In the genomic region with DNA sequence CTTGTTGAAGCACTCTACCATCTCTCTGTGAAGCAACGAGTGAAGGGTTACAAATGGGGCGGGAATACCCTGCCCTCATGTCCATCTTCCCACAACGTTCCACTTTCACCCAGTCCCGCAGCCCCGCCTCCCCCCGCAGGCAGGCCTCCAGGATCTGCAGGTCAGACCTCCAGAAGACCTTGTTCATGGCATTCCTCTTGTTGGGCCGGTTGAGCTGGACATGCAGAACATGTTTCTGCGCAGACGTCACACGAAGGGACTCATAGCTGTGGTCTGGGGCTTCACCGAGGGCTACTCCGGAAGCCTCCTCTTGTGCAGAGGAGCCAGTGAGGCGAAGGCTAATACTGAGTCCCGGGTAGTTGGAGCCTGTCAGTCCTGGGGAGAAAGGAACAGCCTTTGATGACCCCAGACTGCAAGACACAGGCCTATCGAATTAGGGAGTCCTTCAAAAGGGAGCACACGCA, we compare ENCODE assay signal across 1 cellular context.
TF ChIP-seq lines count a peak whose summit lies in the region.

No MANE protein-coding gene starts in this region.

TF ChIP-seq in HepG2, 621 proteins besides CTCF, POLR2A, EP300 and RAD21 (continues in another document):
- TF ChIP-seq, protein P1, sequence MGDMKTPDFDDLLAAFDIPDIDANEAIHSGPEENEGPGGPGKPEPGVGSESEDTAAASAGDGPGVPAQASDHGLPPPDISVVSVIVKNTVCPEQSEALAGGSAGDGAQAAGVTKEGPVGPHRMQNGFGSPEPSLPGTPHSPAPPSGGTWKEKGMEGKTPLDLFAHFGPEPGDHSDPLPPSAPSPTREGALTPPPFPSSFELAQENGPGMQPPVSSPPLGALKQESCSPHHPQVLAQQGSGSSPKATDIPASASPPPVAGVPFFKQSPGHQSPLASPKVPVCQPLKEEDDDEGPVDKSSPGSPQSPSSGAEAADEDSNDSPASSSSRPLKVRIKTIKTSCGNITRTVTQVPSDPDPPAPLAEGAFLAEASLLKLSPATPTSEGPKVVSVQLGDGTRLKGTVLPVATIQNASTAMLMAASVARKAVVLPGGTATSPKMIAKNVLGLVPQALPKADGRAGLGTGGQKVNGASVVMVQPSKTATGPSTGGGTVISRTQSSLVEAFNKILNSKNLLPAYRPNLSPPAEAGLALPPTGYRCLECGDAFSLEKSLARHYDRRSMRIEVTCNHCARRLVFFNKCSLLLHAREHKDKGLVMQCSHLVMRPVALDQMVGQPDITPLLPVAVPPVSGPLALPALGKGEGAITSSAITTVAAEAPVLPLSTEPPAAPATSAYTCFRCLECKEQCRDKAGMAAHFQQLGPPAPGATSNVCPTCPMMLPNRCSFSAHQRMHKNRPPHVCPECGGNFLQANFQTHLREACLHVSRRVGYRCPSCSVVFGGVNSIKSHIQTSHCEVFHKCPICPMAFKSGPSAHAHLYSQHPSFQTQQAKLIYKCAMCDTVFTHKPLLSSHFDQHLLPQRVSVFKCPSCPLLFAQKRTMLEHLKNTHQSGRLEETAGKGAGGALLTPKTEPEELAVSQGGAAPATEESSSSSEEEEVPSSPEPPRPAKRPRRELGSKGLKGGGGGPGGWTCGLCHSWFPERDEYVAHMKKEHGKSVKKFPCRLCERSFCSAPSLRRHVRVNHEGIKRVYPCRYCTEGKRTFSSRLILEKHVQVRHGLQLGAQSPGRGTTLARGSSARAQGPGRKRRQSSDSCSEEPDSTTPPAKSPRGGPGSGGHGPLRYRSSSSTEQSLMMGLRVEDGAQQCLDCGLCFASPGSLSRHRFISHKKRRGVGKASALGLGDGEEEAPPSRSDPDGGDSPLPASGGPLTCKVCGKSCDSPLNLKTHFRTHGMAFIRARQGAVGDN (CRISPR knock-in tag; IDR thresholded peaks at IDR 0.05) = no peak; the same call in 1 of the 2 replicates
- TF ChIP-seq PAX8 (CRISPR knock-in tag; IDR thresholded peaks at IDR 0.05; ENCODE audit: borderline replicate concordance) = peak; percentile 64; the same call in 1 of the 2 replicates
- TF ChIP-seq, protein P2, sequence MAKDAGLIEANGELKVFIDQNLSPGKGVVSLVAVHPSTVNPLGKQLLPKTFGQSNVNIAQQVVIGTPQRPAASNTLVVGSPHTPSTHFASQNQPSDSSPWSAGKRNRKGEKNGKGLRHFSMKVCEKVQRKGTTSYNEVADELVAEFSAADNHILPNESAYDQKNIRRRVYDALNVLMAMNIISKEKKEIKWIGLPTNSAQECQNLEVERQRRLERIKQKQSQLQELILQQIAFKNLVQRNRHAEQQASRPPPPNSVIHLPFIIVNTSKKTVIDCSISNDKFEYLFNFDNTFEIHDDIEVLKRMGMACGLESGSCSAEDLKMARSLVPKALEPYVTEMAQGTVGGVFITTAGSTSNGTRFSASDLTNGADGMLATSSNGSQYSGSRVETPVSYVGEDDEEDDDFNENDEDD (CRISPR knock-in tag; IDR thresholded peaks at IDR 0.05; ENCODE audit: borderline replicate concordance) = peak; percentile 54; the same call in 1 of the 2 replicates
- TF ChIP-seq SNRNP70 (IDR thresholded peaks at IDR 0.05; ENCODE audit: low read depth, low read length) = no peak
- TF ChIP-seq, protein P3, sequence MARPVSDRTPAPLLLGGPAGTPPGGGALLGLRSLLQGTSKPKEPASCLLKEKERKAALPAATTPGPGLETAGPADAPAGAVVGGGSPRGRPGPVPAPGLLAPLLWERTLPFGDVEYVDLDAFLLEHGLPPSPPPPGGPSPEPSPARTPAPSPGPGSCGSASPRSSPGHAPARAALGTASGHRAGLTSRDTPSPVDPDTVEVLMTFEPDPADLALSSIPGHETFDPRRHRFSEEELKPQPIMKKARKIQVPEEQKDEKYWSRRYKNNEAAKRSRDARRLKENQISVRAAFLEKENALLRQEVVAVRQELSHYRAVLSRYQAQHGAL (CRISPR knock-in tag; IDR thresholded peaks at IDR 0.05; ENCODE audit: not compliant biosample characterization) = no peak
- TF ChIP-seq RCOR2 (CRISPR knock-in tag; IDR thresholded peaks at IDR 0.05) = no peak
- TF ChIP-seq, protein P4, sequence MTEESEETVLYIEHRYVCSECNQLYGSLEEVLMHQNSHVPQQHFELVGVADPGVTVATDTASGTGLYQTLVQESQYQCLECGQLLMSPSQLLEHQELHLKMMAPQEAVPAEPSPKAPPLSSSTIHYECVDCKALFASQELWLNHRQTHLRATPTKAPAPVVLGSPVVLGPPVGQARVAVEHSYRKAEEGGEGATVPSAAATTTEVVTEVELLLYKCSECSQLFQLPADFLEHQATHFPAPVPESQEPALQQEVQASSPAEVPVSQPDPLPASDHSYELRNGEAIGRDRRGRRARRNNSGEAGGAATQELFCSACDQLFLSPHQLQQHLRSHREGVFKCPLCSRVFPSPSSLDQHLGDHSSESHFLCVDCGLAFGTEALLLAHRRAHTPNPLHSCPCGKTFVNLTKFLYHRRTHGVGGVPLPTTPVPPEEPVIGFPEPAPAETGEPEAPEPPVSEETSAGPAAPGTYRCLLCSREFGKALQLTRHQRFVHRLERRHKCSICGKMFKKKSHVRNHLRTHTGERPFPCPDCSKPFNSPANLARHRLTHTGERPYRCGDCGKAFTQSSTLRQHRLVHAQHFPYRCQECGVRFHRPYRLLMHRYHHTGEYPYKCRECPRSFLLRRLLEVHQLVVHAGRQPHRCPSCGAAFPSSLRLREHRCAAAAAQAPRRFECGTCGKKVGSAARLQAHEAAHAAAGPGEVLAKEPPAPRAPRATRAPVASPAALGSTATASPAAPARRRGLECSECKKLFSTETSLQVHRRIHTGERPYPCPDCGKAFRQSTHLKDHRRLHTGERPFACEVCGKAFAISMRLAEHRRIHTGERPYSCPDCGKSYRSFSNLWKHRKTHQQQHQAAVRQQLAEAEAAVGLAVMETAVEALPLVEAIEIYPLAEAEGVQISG (CRISPR knock-in tag; IDR thresholded peaks at IDR 0.05) = no peak; the same call in 1 of the 2 replicates
- TF ChIP-seq ZNF619 (CRISPR knock-in tag; IDR thresholded peaks at IDR 0.05) = no peak
- no peak for TF ChIP-seq ZNF850 (CRISPR knock-in tag; conservative IDR thresholded peaks at IDR 0.05)
- TF ChIP-seq SOX6 (IDR thresholded peaks at IDR 0.05) = no peak
- TF ChIP-seq SOX6 (CRISPR knock-in tag; IDR thresholded peaks at IDR 0.05) = peak; percentile 3; the same call in 1 of the 2 replicates
- no peak for TF ChIP-seq ZNF3 (CRISPR knock-in tag; IDR thresholded peaks at IDR 0.05)
- TF ChIP-seq ZNF558 (CRISPR knock-in tag; IDR thresholded peaks at IDR 0.05; ENCODE audit: borderline replicate concordance) = no peak
- no peak for TF ChIP-seq NFIB (CRISPR knock-in tag; IDR thresholded peaks at IDR 0.05; ENCODE audit: borderline replicate concordance)
- no peak for TF ChIP-seq ZNF572 (CRISPR knock-in tag; IDR thresholded peaks at IDR 0.05)
- TF ChIP-seq, protein P5, sequence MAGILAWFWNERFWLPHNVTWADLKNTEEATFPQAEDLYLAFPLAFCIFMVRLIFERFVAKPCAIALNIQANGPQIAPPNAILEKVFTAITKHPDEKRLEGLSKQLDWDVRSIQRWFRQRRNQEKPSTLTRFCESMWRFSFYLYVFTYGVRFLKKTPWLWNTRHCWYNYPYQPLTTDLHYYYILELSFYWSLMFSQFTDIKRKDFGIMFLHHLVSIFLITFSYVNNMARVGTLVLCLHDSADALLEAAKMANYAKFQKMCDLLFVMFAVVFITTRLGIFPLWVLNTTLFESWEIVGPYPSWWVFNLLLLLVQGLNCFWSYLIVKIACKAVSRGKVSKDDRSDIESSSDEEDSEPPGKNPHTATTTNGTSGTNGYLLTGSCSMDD (CRISPR knock-in tag; IDR thresholded peaks at IDR 0.05) = no peak
- peak; percentile 19 for TF ChIP-seq SKI (IDR thresholded peaks at IDR 0.05; ENCODE audit: partially characterized antibody)
- TF ChIP-seq, protein P6, sequence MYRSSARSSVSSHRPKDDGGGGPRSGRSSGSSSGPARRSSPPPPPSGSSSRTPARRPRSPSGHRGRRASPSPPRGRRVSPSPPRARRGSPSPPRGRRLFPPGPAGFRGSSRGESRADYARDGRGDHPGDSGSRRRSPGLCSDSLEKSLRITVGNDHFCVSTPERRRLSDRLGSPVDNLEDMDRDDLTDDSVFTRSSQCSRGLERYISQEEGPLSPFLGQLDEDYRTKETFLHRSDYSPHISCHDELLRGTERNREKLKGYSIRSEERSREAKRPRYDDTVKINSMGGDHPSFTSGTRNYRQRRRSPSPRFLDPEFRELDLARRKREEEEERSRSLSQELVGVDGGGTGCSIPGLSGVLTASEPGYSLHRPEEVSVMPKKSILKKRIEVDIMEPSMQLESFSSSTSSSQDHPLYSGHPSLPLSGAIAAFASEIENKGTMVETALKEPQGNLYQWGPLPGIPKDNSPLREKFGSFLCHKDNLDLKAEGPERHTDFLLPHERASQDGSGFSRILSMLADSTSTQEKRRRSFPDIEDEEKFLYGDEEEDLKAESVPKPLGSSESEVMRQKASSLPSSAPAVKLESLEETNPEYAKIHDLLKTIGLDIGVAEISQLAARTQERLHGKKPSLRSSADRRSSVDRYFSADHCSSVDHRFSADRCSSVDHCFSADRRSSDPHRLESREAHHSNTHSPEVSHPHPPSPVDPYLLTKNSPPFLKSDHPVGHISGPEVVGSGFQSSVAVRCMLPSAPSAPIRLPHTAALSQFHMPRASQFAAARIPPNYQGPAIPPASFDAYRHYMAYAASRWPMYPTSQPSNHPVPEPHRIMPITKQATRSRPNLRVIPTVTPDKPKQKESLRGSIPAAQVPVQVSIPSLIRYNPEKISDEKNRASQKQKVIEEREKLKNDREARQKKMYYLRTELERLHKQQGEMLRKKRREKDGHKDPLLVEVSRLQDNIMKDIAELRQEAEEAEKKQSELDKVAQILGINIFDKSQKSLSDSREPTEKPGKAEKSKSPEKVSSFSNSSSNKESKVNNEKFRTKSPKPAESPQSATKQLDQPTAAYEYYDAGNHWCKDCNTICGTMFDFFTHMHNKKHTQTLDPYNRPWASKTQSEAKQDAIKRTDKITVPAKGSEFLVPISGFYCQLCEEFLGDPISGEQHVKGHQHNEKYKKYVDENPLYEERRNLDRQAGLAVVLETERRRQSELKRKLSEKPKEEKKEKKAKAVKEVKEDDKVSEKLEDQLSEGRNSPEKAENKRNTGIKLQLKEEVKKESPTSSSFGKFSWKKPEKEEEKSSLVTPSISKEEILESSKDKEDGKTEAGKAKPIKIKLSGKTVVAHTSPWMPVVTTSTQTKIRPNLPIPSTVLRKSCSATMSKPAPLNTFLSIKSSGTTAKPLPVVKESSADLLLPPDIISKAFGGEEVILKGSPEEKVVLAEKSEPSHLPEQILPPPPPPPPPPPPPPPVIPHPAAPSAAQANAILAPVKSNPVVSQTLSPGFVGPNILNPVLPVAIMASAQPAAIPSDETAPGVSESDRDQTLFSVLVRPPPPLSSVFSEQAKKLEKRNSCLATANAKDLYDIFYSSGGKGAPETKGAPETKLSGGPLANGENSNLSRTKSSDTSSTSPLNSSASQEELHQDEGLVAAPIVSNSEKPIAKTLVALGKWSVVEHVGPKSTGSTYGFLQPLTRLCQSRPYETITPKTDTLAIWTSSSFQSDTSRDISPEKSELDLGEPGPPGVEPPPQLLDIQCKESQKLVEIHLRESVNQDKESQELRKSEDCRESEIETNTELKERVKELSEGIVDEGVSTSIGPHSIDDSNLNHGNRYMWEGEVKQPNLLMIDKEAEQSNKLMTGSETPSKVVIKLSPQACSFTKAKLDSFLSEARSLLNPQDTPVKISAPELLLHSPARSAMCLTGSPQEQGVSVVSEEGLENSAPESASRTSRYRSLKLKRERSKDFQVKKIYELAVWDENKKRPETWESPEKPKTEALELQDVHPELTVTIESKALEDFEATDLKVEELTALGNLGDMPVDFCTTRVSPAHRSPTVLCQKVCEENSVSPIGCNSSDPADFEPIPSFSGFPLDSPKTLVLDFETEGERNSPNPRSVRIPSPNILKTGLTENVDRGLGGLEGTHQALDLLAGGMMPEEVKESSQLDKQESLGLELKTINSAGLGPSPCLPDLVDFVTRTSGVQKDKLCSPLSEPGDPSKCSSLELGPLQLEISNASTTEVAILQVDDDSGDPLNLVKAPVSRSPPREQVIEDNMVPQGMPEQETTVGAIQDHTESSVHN (CRISPR knock-in tag; IDR thresholded peaks at IDR 0.05) = no peak
- 0 out of 2 replicates have a peak, but pooled peaks have one; percentile 58 for TF ChIP-seq ZNF724P (CRISPR knock-in tag; IDR thresholded peaks at IDR 0.05; ENCODE audit: borderline replicate concordance)
- no peak for TF ChIP-seq HHEX (CRISPR knock-in tag; IDR thresholded peaks at IDR 0.05)
- no peak for TF ChIP-seq ZNF615 (CRISPR knock-in tag; IDR thresholded peaks at IDR 0.05; ENCODE audit: borderline replicate concordance)
- TF ChIP-seq CCDC6 (CRISPR knock-in tag; IDR thresholded peaks at IDR 0.05) = no peak
- TF ChIP-seq, protein P7, sequence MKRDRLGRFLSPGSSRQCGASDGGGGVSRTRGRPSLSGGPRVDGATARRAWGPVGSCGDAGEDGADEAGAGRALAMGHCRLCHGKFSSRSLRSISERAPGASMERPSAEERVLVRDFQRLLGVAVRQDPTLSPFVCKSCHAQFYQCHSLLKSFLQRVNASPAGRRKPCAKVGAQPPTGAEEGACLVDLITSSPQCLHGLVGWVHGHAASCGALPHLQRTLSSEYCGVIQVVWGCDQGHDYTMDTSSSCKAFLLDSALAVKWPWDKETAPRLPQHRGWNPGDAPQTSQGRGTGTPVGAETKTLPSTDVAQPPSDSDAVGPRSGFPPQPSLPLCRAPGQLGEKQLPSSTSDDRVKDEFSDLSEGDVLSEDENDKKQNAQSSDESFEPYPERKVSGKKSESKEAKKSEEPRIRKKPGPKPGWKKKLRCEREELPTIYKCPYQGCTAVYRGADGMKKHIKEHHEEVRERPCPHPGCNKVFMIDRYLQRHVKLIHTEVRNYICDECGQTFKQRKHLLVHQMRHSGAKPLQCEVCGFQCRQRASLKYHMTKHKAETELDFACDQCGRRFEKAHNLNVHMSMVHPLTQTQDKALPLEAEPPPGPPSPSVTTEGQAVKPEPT (CRISPR knock-in tag; IDR thresholded peaks at IDR 0.05; ENCODE audit: low read depth) = no peak; the same call in 1 of the 2 replicates
- no peak for TF ChIP-seq ZNF543 (CRISPR knock-in tag; IDR thresholded peaks at IDR 0.05)
- TF ChIP-seq ZFP1 (CRISPR knock-in tag; IDR thresholded peaks at IDR 0.05) = no peak
- peak; percentile 33; the same call in 1 of the 2 replicates for TF ChIP-seq ZBTB21 (CRISPR knock-in tag; IDR thresholded peaks at IDR 0.05)
- TF ChIP-seq ZNF17 (CRISPR knock-in tag; IDR thresholded peaks at IDR 0.05) = no peak
- TF ChIP-seq ETV5 (CRISPR knock-in tag; IDR thresholded peaks at IDR 0.05; ENCODE audit: borderline replicate concordance) = peak; percentile 61; the same call in 1 of the 2 replicates
- no peak for TF ChIP-seq ZNF160 (CRISPR knock-in tag; IDR thresholded peaks at IDR 0.05)
- TF ChIP-seq ZMYM2 (CRISPR knock-in tag; IDR thresholded peaks at IDR 0.05) = peak; percentile 75; the same call in 1 of the 2 replicates
- TF ChIP-seq JUND (CRISPR knock-in tag; IDR thresholded peaks at IDR 0.05) = no peak; the same call in 1 of the 2 replicates
- no peak for TF ChIP-seq HOXA7 (CRISPR knock-in tag; IDR thresholded peaks at IDR 0.05)
- no peak; the same call in 1 of the 2 replicates for TF ChIP-seq ZNF124 (CRISPR knock-in tag; IDR thresholded peaks at IDR 0.05)
- TF ChIP-seq ZNF772 (CRISPR knock-in tag; IDR thresholded peaks at IDR 0.05) = 0 out of 2 replicates have a peak, but pooled peaks have one; percentile 33
